ENCODE assay signal across 1 cellular context in genomic region chr17:28716740-28717577, GRCh38.
A peak's percentile ranks its signal among the peaks of the same experiment; 100 is the strongest.
TF ChIP-seq lines count a peak whose summit lies in the region.

No MANE protein-coding gene starts in this region.

TF ChIP-seq in HEK293, 187 proteins besides CTCF, POLR2A, EP300 and RAD21 (continued from another document):
- no peak for TF ChIP-seq ZBTB1 (tag by site-specific recombination; IDR thresholded peaks at IDR 0.05)
- TF ChIP-seq KLF7 (tag by site-specific recombination; IDR thresholded peaks at IDR 0.05; ENCODE audit: borderline replicate concordance) = no peak
- TF ChIP-seq WT1 (tag by site-specific recombination; IDR thresholded peaks at IDR 0.05) = no peak
- TF ChIP-seq ZNF48 (tag by site-specific recombination; IDR thresholded peaks at IDR 0.05) = no peak
- TF ChIP-seq HOXC10 (CRISPR knock-in tag; IDR thresholded peaks at IDR 0.05) = no peak
- peak; percentile 92 for TF ChIP-seq KLF1 (tag by site-specific recombination; IDR thresholded peaks at IDR 0.05)
- no peak for TF ChIP-seq ZNF324 (tag by site-specific recombination; IDR thresholded peaks at IDR 0.05)
- peak; percentile 86 for TF ChIP-seq ZBTB8A (tag by site-specific recombination; IDR thresholded peaks at IDR 0.05)
- TF ChIP-seq SP7 (tag by site-specific recombination; IDR thresholded peaks at IDR 0.05) = peak; percentile 51
- TF ChIP-seq ZNF426 (tag by site-specific recombination; IDR thresholded peaks at IDR 0.05) = no peak
- no peak for TF ChIP-seq ZNF558 (tag by site-specific recombination; IDR thresholded peaks at IDR 0.05)
- peak; percentile 33; the same call in 1 of the 2 replicates for TF ChIP-seq ZBTB10 (tag by site-specific recombination; IDR thresholded peaks at IDR 0.05)
- 0 out of 2 replicates have a peak, but pooled peaks have one; percentile 57 for TF ChIP-seq ZNF501 (tag by site-specific recombination; IDR thresholded peaks at IDR 0.05)
- TF ChIP-seq ZNF660 (tag by site-specific recombination; IDR thresholded peaks at IDR 0.05) = no peak
- TF ChIP-seq ZNF473 (tag by site-specific recombination; IDR thresholded peaks at IDR 0.05) = no peak
- TF ChIP-seq ZNF138 (tag by site-specific recombination; IDR thresholded peaks at IDR 0.05; ENCODE audit: borderline replicate concordance) = no peak
- TF ChIP-seq, protein P1, sequence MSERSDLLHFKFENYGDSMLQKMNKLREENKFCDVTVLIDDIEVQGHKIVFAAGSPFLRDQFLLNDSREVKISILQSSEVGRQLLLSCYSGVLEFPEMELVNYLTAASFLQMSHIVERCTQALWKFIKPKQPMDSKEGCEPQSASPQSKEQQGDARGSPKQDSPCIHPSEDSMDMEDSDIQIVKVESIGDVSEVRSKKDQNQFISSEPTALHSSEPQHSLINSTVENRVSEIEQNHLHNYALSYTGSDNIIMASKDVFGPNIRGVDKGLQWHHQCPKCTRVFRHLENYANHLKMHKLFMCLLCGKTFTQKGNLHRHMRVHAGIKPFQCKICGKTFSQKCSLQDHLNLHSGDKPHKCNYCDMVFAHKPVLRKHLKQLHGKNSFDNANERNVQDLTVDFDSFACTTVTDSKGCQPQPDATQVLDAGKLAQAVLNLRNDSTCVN (tag by site-specific recombination; optimal IDR thresholded peaks at IDR 0.05) = peak; percentile 94
- no peak for TF ChIP-seq PBX3 (CRISPR knock-in tag; IDR thresholded peaks at IDR 0.05)
- TF ChIP-seq GFI1B (tag by site-specific recombination; IDR thresholded peaks at IDR 0.05) = no peak
- peak; percentile 38; the same call in 1 of the 2 replicates for TF ChIP-seq ZBTB17 (tag by site-specific recombination; IDR thresholded peaks at IDR 0.05)
- 0 out of 2 replicates have a peak, but pooled peaks have one; percentile 16 for TF ChIP-seq ZNF792 (tag by site-specific recombination; IDR thresholded peaks at IDR 0.05)
- TF ChIP-seq ZNF600 (tag by site-specific recombination; IDR thresholded peaks at IDR 0.05) = peak; percentile 27; the same call in 1 of the 2 replicates
- no peak for TF ChIP-seq ZNF37A (tag by site-specific recombination; IDR thresholded peaks at IDR 0.05)
- TF ChIP-seq ZBTB20 (tag by site-specific recombination; IDR thresholded peaks at IDR 0.05) = peak; percentile 78
- TF ChIP-seq IKZF3 (tag by site-specific recombination; IDR thresholded peaks at IDR 0.05) = peak; percentile 39
- no peak for TF ChIP-seq ZSCAN5A (tag by site-specific recombination; IDR thresholded peaks at IDR 0.05)
- TF ChIP-seq, protein P2, sequence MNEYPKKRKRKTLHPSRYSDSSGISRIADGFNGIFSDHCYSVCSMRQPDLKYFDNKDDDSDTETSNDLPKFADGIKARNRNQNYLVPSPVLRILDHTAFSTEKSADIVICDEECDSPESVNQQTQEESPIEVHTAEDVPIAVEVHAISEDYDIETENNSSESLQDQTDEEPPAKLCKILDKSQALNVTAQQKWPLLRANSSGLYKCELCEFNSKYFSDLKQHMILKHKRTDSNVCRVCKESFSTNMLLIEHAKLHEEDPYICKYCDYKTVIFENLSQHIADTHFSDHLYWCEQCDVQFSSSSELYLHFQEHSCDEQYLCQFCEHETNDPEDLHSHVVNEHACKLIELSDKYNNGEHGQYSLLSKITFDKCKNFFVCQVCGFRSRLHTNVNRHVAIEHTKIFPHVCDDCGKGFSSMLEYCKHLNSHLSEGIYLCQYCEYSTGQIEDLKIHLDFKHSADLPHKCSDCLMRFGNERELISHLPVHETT (tag by site-specific recombination; IDR thresholded peaks at IDR 0.05) = no peak
- TF ChIP-seq, protein P3, sequence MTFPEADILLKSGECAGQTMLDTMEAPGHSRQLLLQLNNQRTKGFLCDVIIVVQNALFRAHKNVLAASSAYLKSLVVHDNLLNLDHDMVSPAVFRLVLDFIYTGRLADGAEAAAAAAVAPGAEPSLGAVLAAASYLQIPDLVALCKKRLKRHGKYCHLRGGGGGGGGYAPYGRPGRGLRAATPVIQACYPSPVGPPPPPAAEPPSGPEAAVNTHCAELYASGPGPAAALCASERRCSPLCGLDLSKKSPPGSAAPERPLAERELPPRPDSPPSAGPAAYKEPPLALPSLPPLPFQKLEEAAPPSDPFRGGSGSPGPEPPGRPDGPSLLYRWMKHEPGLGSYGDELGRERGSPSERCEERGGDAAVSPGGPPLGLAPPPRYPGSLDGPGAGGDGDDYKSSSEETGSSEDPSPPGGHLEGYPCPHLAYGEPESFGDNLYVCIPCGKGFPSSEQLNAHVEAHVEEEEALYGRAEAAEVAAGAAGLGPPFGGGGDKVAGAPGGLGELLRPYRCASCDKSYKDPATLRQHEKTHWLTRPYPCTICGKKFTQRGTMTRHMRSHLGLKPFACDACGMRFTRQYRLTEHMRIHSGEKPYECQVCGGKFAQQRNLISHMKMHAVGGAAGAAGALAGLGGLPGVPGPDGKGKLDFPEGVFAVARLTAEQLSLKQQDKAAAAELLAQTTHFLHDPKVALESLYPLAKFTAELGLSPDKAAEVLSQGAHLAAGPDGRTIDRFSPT (tag by site-specific recombination; IDR thresholded peaks at IDR 0.05) = peak; percentile 55; the same call in 1 of the 2 replicates
- TF ChIP-seq, protein P4, sequence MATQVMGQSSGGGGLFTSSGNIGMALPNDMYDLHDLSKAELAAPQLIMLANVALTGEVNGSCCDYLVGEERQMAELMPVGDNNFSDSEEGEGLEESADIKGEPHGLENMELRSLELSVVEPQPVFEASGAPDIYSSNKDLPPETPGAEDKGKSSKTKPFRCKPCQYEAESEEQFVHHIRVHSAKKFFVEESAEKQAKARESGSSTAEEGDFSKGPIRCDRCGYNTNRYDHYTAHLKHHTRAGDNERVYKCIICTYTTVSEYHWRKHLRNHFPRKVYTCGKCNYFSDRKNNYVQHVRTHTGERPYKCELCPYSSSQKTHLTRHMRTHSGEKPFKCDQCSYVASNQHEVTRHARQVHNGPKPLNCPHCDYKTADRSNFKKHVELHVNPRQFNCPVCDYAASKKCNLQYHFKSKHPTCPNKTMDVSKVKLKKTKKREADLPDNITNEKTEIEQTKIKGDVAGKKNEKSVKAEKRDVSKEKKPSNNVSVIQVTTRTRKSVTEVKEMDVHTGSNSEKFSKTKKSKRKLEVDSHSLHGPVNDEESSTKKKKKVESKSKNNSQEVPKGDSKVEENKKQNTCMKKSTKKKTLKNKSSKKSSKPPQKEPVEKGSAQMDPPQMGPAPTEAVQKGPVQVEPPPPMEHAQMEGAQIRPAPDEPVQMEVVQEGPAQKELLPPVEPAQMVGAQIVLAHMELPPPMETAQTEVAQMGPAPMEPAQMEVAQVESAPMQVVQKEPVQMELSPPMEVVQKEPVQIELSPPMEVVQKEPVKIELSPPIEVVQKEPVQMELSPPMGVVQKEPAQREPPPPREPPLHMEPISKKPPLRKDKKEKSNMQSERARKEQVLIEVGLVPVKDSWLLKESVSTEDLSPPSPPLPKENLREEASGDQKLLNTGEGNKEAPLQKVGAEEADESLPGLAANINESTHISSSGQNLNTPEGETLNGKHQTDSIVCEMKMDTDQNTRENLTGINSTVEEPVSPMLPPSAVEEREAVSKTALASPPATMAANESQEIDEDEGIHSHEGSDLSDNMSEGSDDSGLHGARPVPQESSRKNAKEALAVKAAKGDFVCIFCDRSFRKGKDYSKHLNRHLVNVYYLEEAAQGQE (tag by site-specific recombination; IDR thresholded peaks at IDR 0.05) = 0 out of 2 replicates have a peak, but pooled peaks have one; percentile 8
- TF ChIP-seq ZFP3 (tag by site-specific recombination; IDR thresholded peaks at IDR 0.05; ENCODE audit: low read depth) = no peak
- no peak for TF ChIP-seq ZNF555 (tag by site-specific recombination; conservative IDR thresholded peaks at IDR 0.05)
- TF ChIP-seq ZNF776 (tag by site-specific recombination; IDR thresholded peaks at IDR 0.05; ENCODE audit: borderline replicate concordance) = no peak
- TF ChIP-seq KLF16 (tag by site-specific recombination; IDR thresholded peaks at IDR 0.05) = no peak
- TF ChIP-seq ZFHX2 (tag by site-specific recombination; conservative IDR thresholded peaks at IDR 0.05) = peak; percentile 92
- no peak for TF ChIP-seq ZNF658 (tag by site-specific recombination; IDR thresholded peaks at IDR 0.05)
- no peak for TF ChIP-seq ZNF311 (tag by site-specific recombination; IDR thresholded peaks at IDR 0.05; ENCODE audit: borderline replicate concordance)
- no peak for TF ChIP-seq ZSCAN16 (tag by site-specific recombination; IDR thresholded peaks at IDR 0.05)
- peak; percentile 84 for TF ChIP-seq EGR2 (tag by site-specific recombination; IDR thresholded peaks at IDR 0.05; ENCODE audit: low read depth)
- no peak for TF ChIP-seq ZNF18 (tag by site-specific recombination; IDR thresholded peaks at IDR 0.05)
- TF ChIP-seq ZEB2 (tag by site-specific recombination; IDR thresholded peaks at IDR 0.05) = peak; percentile 4; the same call in 1 of the 2 replicates
- TF ChIP-seq ZNF621 (tag by site-specific recombination; IDR thresholded peaks at IDR 0.05) = no peak
- peak; percentile 86 for TF ChIP-seq ZNF335 (tag by site-specific recombination; conservative IDR thresholded peaks at IDR 0.05)
- no peak for TF ChIP-seq ZBTB44 (tag by site-specific recombination; IDR thresholded peaks at IDR 0.05)
- TF ChIP-seq, protein P5, sequence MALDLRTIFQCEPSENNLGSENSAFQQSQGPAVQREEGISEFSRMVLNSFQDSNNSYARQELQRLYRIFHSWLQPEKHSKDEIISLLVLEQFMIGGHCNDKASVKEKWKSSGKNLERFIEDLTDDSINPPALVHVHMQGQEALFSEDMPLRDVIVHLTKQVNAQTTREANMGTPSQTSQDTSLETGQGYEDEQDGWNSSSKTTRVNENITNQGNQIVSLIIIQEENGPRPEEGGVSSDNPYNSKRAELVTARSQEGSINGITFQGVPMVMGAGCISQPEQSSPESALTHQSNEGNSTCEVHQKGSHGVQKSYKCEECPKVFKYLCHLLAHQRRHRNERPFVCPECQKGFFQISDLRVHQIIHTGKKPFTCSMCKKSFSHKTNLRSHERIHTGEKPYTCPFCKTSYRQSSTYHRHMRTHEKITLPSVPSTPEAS (tag by site-specific recombination; IDR thresholded peaks at IDR 0.05) = no peak
TF ChIP-seq in HEK293: peak in this region for 22.
